In the genomic region with DNA sequence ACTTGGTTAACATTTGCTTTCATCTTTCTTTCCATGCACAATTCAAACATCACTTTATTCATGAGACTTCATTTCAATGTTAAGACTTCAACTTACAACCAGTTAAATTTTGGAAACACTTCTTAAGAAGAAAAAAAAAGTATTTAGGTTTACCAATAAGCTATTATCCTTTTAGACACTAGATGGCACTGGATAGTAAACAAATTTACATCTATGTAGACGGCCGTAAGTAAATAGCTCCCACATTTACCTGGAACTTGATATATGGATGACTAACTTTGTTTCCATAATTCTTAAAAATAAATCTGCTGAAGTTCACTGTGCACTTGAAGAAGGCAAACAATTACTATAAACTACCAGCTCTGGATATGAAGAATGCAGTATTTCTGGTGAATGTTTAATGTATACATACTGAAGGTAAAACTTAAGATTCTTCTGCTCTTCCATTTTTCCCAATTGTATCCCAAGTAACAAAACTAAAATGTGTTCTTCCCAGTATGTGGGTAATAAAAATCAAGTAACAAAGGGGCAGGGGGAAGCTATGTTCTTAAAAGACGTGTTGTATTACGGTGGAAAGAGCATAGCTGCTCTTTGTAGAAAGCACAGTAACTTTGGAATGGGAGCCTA, we compare ENCODE assay signal across 9 cellular contexts.
DNase-seq lines count a peak whose midpoint lies in the region; ATAC-seq and TF ChIP-seq lines count a peak whose summit lies in the region.
"Had no signal": no experiment of that assay in that cellular context is flagged by ENCODE, and none has a peak within 500 bp of the region (broad histone marks: within the 10 kb centered on the region; RNA-seq: fewer than 3 reads in every experiment).

No MANE protein-coding gene starts in this region.

- POLR2A ChIA-PET in HEK293 (lab: Yijun Ruan, JAX), result no interaction called here

- peaks cover 6% of the 10 kb centered on the region for H3K9me3 Mint-ChIP-seq in endothelial cell (ENCODE audit: unreplicated experiment)
- H3K9me3 Mint-ChIP-seq in progenitor cell of endocrine pancreas (ENCODE audit: low read depth), result peaks cover 5% of the 10 kb centered on the region
- H3K9me3 Mint-ChIP-seq in activated naive CD8-positive, alpha-beta T cell treated with anti-CD3 and anti-CD28 coated beads for 36 hours, result no peaks in the 10 kb centered on the region

- DNase-seq in DMS153 (lab: John Stamatoyannopoulos, UW) (peak; percentile 40), NCI-H69 (lab: John Stamatoyannopoulos, UW) (peak; percentile 25), endothelial cell (ENCODE audit: low spot score) (no peak), progenitor cell of endocrine pancreas (ENCODE audit: low spot score, unreplicated experiment) (no peak), NCI-H2227 (lab: John Stamatoyannopoulos, UW; ENCODE audit: unreplicated experiment) (no peak)
- DNase-seq in activated naive CD8-positive, alpha-beta T cell treated with anti-CD3 and anti-CD28 coated beads for 36 hours, result no peak

- H3K4me1 Mint-ChIP-seq in endothelial cell (ENCODE audit: unreplicated experiment) (no peaks in the 10 kb centered on the region), progenitor cell of endocrine pancreas (ENCODE audit: low read depth) (no peaks in the 10 kb centered on the region)
- no peaks in the 10 kb centered on the region for H3K4me1 Mint-ChIP-seq in activated naive CD8-positive, alpha-beta T cell treated with anti-CD3 and anti-CD28 coated beads for 36 hours
- H3K4me1 Mint-ChIP-seq: immature natural killer cell had no signal

- H3K27me3 Mint-ChIP-seq in endothelial cell (ENCODE audit: unreplicated experiment), result peaks cover 3% of the 10 kb centered on the region
- no peaks in the 10 kb centered on the region for H3K27me3 Mint-ChIP-seq in progenitor cell of endocrine pancreas
- H3K27me3 Mint-ChIP-seq in activated naive CD8-positive, alpha-beta T cell treated with anti-CD3 and anti-CD28 coated beads for 36 hours, result no peaks in the 10 kb centered on the region

- peaks cover 0 to 9% of the 10 kb centered on the region in 2 experiments; a peak in 2 of 3 replicates for H3K36me3 ChIP-seq in HEK293 (ENCODE audit: control insufficient read depth in 2 of 2, insufficient read depth in 1 of 2, low read length in 2 of 2)

- CTCF ChIA-PET in HEK293 (lab: Yijun Ruan, JAX), result interaction anchor here (0.7 to 5.6 kb wide), 46 partner anchors 8 to 1358 kb away, joined by 3 to 102 read pairs (median 4); no protein-coding TSS in a partner anchor

- TF ChIP-seq CTCF in HEK293 (tag by site-specific recombination; IDR thresholded peaks at IDR 0.05) (no peak), endothelial cell (IDR thresholded peaks at IDR 0.05; ENCODE audit: unreplicated experiment) (peak; percentile 65), progenitor cell of endocrine pancreas (IDR thresholded peaks at IDR 0.05; ENCODE audit: unreplicated experiment) (peak; percentile 75)

- no peak overlapping the region for H3K4me3 ChIP-seq in HEK293 (ENCODE audit: low read depth, low read length)

- H3K4me1 ChIP-seq in HEK293 (ENCODE audit: control insufficient read depth, insufficient read depth, low read length), result no peaks in the 10 kb centered on the region; the same call in 1 of the 2 replicates

- no peak overlapping the region for H3K27ac ChIP-seq in HEK293 (ENCODE audit: extremely low read depth, low read depth, low read length)

- ATAC-seq in GM21786 (IDR thresholded peaks at IDR 0.05; ENCODE audit: unreplicated experiment), result no peak

- H3K36me3 Mint-ChIP-seq in endothelial cell (ENCODE audit: low read depth, unreplicated experiment), result peaks cover 20% of the 10 kb centered on the region
- H3K36me3 Mint-ChIP-seq in progenitor cell of endocrine pancreas (ENCODE audit: insufficient read depth), result peaks cover 13% of the 10 kb centered on the region
- H3K36me3 Mint-ChIP-seq in activated naive CD8-positive, alpha-beta T cell treated with anti-CD3 and anti-CD28 coated beads for 36 hours, result no peaks in the 10 kb centered on the region
- H3K36me3 Mint-ChIP-seq: immature natural killer cell had no signal

- H3K27ac Mint-ChIP-seq in endothelial cell (ENCODE audit: unreplicated experiment) (no peak overlapping the region), progenitor cell of endocrine pancreas (no peak overlapping the region)
- H3K27ac Mint-ChIP-seq in activated naive CD8-positive, alpha-beta T cell treated with anti-CD3 and anti-CD28 coated beads for 36 hours, result no peak overlapping the region
- H3K27ac Mint-ChIP-seq: immature natural killer cell had no signal

- no peaks in the 10 kb centered on the region for H3K9me3 ChIP-seq in HEK293 (ENCODE audit: control insufficient read depth, insufficient read depth, low read depth, low read length)

- H3K4me3 Mint-ChIP-seq in endothelial cell (ENCODE audit: unreplicated experiment) (no peak overlapping the region), progenitor cell of endocrine pancreas (ENCODE audit: low read depth) (no peak overlapping the region)
- no peak overlapping the region for H3K4me3 Mint-ChIP-seq in activated naive CD8-positive, alpha-beta T cell treated with anti-CD3 and anti-CD28 coated beads for 36 hours
- H3K4me3 Mint-ChIP-seq: immature natural killer cell had no signal

TF ChIP-seq in HEK293, 187 proteins besides CTCF, POLR2A, EP300 and RAD21 (continues in another document):
- TF ChIP-seq IKZF3 (tag by site-specific recombination; IDR thresholded peaks at IDR 0.05) (peak; percentile 60; the same call in 1 of the 2 replicates), ZFP41 (tag by site-specific recombination; IDR thresholded peaks at IDR 0.05; ENCODE audit: borderline replicate concordance) (no peak), ZNF324 (tag by site-specific recombination; IDR thresholded peaks at IDR 0.05) (no peak), SP2 (tag by site-specific recombination; IDR thresholded peaks at IDR 0.05) (no peak), SP3 (tag by site-specific recombination; IDR thresholded peaks at IDR 0.05) (no peak), ZNF2 (tag by site-specific recombination; IDR thresholded peaks at IDR 0.05) (no peak), ZBTB7A (tag by site-specific recombination; IDR thresholded peaks at IDR 0.05; ENCODE audit: low read depth) (no peak), ZNF433 (tag by site-specific recombination; IDR thresholded peaks at IDR 0.05; ENCODE audit: low read depth) (no peak), ZNF792 (tag by site-specific recombination; IDR thresholded peaks at IDR 0.05) (no peak), FEZF1 (tag by site-specific recombination; IDR thresholded peaks at IDR 0.05) (no peak), ZNF76 (tag by site-specific recombination; IDR thresholded peaks at IDR 0.05; ENCODE audit: borderline replicate concordance, low read depth) (no peak), ZNF184 (tag by site-specific recombination; IDR thresholded peaks at IDR 0.05) (peak; percentile 10; the same call in 1 of the 2 replicates), ZNF248 (tag by site-specific recombination; IDR thresholded peaks at IDR 0.05) (no peak), ZEB2 (tag by site-specific recombination; IDR thresholded peaks at IDR 0.05) (peak; percentile 73), ZNF561 (tag by site-specific recombination; IDR thresholded peaks at IDR 0.05; ENCODE audit: borderline replicate concordance) (no peak)
- TF ChIP-seq, protein P1, sequence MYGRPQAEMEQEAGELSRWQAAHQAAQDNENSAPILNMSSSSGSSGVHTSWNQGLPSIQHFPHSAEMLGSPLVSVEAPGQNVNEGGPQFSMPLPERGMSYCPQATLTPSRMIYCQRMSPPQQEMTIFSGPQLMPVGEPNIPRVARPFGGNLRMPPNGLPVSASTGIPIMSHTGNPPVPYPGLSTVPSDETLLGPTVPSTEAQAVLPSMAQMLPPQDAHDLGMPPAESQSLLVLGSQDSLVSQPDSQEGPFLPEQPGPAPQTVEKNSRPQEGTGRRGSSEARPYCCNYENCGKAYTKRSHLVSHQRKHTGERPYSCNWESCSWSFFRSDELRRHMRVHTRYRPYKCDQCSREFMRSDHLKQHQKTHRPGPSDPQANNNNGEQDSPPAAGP (tag by site-specific recombination; IDR thresholded peaks at IDR 0.05), result no peak
- TF ChIP-seq, protein P2, sequence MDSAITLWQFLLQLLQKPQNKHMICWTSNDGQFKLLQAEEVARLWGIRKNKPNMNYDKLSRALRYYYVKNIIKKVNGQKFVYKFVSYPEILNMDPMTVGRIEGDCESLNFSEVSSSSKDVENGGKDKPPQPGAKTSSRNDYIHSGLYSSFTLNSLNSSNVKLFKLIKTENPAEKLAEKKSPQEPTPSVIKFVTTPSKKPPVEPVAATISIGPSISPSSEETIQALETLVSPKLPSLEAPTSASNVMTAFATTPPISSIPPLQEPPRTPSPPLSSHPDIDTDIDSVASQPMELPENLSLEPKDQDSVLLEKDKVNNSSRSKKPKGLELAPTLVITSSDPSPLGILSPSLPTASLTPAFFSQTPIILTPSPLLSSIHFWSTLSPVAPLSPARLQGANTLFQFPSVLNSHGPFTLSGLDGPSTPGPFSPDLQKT (IDR thresholded peaks at IDR 0.05; ENCODE audit: borderline replicate concordance, low read depth, low read length), result no peak
- TF ChIP-seq, protein P3, sequence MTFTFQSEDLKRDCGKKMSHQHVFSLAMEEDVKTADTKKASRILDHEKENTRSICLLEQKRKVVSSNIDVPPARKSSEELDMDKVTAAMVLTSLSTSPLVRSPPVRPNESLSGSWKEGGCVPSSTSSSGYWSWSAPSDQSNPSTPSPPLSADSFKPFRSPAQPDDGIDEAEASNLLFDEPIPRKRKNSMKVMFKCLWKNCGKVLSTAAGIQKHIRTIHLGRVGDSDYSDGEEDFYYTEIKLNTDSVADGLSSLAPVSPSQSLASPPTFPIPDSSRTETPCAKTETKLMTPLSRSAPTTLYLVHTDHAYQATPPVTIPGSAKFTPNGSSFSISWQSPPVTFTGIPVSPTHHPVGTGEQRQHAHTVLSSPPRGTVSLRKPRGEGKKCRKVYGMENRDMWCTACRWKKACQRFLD (tag by site-specific recombination; IDR thresholded peaks at IDR 0.05), result no peak
- TF ChIP-seq, protein P4, sequence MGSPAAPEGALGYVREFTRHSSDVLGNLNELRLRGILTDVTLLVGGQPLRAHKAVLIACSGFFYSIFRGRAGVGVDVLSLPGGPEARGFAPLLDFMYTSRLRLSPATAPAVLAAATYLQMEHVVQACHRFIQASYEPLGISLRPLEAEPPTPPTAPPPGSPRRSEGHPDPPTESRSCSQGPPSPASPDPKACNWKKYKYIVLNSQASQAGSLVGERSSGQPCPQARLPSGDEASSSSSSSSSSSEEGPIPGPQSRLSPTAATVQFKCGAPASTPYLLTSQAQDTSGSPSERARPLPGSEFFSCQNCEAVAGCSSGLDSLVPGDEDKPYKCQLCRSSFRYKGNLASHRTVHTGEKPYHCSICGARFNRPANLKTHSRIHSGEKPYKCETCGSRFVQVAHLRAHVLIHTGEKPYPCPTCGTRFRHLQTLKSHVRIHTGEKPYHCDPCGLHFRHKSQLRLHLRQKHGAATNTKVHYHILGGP (tag by site-specific recombination; IDR thresholded peaks at IDR 0.05), result no peak

Comparison
In these comparisons a context has a peak if more than half of its experiments do, and no peak if none do; other contexts are left out.
1. DNase-seq: peak in DMS153 (single experiment) and NCI-H69 (single experiment); none in endothelial cell (single experiment), progenitor cell of endocrine pancreas (single experiment), NCI-H2227 (single experiment) and activated naive CD8-positive, alpha-beta T cell treated with anti-CD3 and anti-CD28 coated beads for 36 hours (single experiment).